In genomic region chrX:320126-320783, GRCh38 we compare ENCODE assay signal across 1 cellular context.
TF ChIP-seq lines count a peak whose summit lies in the region.

No MANE protein-coding gene starts in this region.

TF ChIP-seq in GM12878, 131 proteins besides CTCF, POLR2A, EP300 and RAD21 (continued from another document):
- TF ChIP-seq IRF3 (IDR thresholded peaks at IDR 0.05) = no peak
TF ChIP-seq in GM12878: peak in this region for 2.
